1 cellular context compared by ENCODE assay signal in genomic region chr4:94076498-94076897, GRCh38.
TF ChIP-seq lines count a peak whose summit lies in the region.

No MANE protein-coding gene starts in this region.

TF ChIP-seq in K562, 482 proteins besides CTCF, POLR2A, EP300 and RAD21 (continued from another document):
- TF ChIP-seq ZNF512 (tag; IDR thresholded peaks at IDR 0.05) (no peak; the same call in 1 of the 2 replicates), RCOR1 (IDR thresholded peaks at IDR 0.05; ENCODE audit: borderline replicate concordance in 1 of 2, low read depth in 2 of 2, low read length in 2 of 2) (no peak), SMARCC2 (IDR thresholded peaks at IDR 0.05; ENCODE audit: low read depth) (no peak), ZBTB12 (CRISPR knock-in tag; IDR thresholded peaks at IDR 0.05) (no peak), ZNF277 (CRISPR knock-in tag; IDR thresholded peaks at IDR 0.05; ENCODE audit: borderline replicate concordance) (no peak), ZKSCAN8 (CRISPR knock-in tag; IDR thresholded peaks at IDR 0.05) (no peak), ZKSCAN3 (CRISPR knock-in tag; IDR thresholded peaks at IDR 0.05) (no peak), HNRNPH1 (optimal IDR thresholded peaks at IDR 0.05; ENCODE audit: low read depth, low read length) (no peak), ZNF3 (CRISPR knock-in tag; IDR thresholded peaks at IDR 0.05) (no peak)
TF ChIP-seq in K562: peak in this region for 0.
